ENCODE assay signal across 1 cellular context in the genomic region with DNA sequence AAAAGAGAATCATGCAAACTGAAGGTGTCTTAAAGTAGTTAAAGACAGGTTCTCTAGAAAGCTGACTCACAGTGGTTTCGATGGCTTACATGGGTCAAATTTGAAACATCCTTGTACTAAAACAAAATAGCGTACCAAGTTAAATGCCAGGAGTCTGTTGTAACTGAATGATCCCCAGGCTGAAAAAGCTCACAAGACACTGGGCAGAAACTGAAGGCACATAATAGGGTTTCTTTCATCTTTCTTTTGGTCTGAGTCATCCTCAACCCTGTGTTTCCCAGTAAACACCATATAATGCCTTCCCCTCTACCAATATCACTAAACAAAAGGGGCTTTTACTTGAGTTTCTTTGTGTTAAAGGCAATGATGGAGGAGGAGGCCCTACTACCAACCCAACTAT.
TF ChIP-seq lines count a peak whose summit lies in the region.

No MANE protein-coding gene starts in this region.

TF ChIP-seq in IMR-90, 13 proteins besides CTCF, POLR2A, EP300 and RAD21 (continued from another document):
- TF ChIP-seq, protein P1, sequence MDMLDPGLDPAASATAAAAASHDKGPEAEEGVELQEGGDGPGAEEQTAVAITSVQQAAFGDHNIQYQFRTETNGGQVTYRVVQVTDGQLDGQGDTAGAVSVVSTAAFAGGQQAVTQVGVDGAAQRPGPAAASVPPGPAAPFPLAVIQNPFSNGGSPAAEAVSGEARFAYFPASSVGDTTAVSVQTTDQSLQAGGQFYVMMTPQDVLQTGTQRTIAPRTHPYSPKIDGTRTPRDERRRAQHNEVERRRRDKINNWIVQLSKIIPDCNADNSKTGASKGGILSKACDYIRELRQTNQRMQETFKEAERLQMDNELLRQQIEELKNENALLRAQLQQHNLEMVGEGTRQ (IDR thresholded peaks at IDR 0.05; ENCODE audit: low read depth, low read length) = no peak
- TF ChIP-seq BHLHE40 (IDR thresholded peaks at IDR 0.05; ENCODE audit: low read depth, low read length) = no peak
TF ChIP-seq in IMR-90: peak in this region for 1.
